1 cellular context compared by ENCODE assay signal in the genomic region with DNA sequence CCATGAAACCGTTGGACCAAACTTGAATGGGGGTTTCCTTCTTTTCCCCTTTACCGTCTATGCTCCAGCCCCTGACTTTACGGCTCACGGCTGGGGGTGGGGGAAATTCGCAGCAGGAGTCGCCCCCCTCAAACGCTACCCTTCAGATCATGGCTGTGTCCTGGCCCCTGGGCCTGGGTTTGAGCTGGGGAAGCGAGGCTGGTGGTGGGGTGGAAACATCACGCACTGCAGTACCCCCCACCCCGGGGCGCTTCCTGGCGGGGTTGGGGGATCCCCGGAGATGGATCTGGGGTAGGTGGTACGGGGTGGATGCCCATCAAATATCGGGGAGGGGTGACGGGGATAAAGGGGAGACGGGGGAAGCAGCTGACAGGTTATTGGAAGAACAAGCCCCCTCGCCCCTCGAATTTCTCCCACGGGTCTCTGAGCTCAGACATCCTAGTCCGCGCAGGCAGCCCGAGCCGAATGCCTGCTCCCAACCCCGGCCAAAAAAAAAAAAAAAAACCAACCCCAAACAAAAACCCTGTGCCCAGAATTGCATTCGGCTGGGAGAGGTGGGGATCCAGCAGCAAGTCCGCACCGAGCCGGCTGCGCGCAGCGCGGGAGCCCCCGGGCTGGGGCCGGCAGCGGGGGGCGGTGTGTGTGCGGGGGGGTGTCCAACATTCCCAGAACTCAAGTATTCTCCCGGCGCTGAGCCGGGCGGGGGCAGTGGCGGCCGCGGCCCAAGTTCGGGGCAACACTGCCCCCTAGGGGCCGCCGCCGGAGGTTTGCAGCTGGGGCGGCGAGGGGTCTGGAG.
TF ChIP-seq lines count a peak whose summit lies in the region.

No MANE protein-coding gene starts in this region.

TF ChIP-seq in HepG2, 621 proteins besides CTCF, POLR2A, EP300 and RAD21 (continued from another document and continues in another):
- TF ChIP-seq, protein P1, sequence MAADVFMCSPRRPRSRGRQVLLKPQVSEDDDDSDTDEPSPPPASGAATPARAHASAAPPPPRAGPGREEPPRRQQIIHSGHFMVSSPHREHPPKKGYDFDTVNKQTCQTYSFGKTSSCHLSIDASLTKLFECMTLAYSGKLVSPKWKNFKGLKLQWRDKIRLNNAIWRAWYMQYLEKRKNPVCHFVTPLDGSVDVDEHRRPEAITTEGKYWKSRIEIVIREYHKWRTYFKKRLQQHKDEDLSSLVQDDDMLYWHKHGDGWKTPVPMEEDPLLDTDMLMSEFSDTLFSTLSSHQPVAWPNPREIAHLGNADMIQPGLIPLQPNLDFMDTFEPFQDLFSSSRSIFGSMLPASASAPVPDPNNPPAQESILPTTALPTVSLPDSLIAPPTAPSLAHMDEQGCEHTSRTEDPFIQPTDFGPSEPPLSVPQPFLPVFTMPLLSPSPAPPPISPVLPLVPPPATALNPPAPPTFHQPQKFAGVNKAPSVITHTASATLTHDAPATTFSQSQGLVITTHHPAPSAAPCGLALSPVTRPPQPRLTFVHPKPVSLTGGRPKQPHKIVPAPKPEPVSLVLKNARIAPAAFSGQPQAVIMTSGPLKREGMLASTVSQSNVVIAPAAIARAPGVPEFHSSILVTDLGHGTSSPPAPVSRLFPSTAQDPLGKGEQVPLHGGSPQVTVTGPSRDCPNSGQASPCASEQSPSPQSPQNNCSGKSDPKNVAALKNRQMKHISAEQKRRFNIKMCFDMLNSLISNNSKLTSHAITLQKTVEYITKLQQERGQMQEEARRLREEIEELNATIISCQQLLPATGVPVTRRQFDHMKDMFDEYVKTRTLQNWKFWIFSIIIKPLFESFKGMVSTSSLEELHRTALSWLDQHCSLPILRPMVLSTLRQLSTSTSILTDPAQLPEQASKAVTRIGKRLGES (CRISPR knock-in tag; IDR thresholded peaks at IDR 0.05; ENCODE audit: borderline replicate concordance) = no peak
- TF ChIP-seq ZFP1 (CRISPR knock-in tag; IDR thresholded peaks at IDR 0.05) (no peak), YEATS4 (CRISPR knock-in tag; IDR thresholded peaks at IDR 0.05; ENCODE audit: borderline replicate concordance) (0 out of 2 replicates have a peak, but pooled peaks have one; percentile 35), JARID2 (CRISPR knock-in tag; IDR thresholded peaks at IDR 0.05; ENCODE audit: insufficient replicate concordance) (no peak), RFXAP (CRISPR knock-in tag; IDR thresholded peaks at IDR 0.05; ENCODE audit: borderline replicate concordance) (no peak), CHD4 (IDR thresholded peaks at IDR 0.05; ENCODE audit: borderline replicate concordance, low read length) (no peak), ZNF350 (CRISPR knock-in tag; IDR thresholded peaks at IDR 0.05; ENCODE audit: borderline replicate concordance, low read depth) (peak; percentile 18; the same call in 1 of the 2 replicates), ZNF672 (CRISPR knock-in tag; IDR thresholded peaks at IDR 0.05) (no peak), ZNF292 (CRISPR knock-in tag; IDR thresholded peaks at IDR 0.05; ENCODE audit: borderline replicate concordance, low read depth) (no peak), RXRB (CRISPR knock-in tag; IDR thresholded peaks at IDR 0.05; ENCODE audit: borderline replicate concordance) (0 out of 2 replicates have a peak, but pooled peaks have one; percentile 42), HDAC2 (CRISPR knock-in tag; IDR thresholded peaks at IDR 0.05) (no peak), NR3C1 (CRISPR knock-in tag; IDR thresholded peaks at IDR 0.05) (no peak), MEIS2 (CRISPR knock-in tag; IDR thresholded peaks at IDR 0.05) (no peak), KLF15 (CRISPR knock-in tag; IDR thresholded peaks at IDR 0.05; ENCODE audit: borderline replicate concordance) (no peak), ZNF460 (CRISPR knock-in tag; IDR thresholded peaks at IDR 0.05; ENCODE audit: borderline replicate concordance) (no peak), ZNF232 (CRISPR knock-in tag; IDR thresholded peaks at IDR 0.05; ENCODE audit: borderline replicate concordance) (no peak), ZNF775 (CRISPR knock-in tag; IDR thresholded peaks at IDR 0.05; ENCODE audit: borderline replicate concordance) (no peak), HOXA3 (CRISPR knock-in tag; IDR thresholded peaks at IDR 0.05) (peak; percentile 8; the same call in 1 of the 2 replicates), ARNTL (CRISPR knock-in tag; IDR thresholded peaks at IDR 0.05) (0 out of 2 replicates have a peak, but pooled peaks have one; percentile 51), FOXK1 (CRISPR knock-in tag; IDR thresholded peaks at IDR 0.05; ENCODE audit: borderline replicate concordance, low read depth) (no peak), ZBTB7B (CRISPR knock-in tag; IDR thresholded peaks at IDR 0.05) (peak; percentile 85), MIER2 (CRISPR knock-in tag; IDR thresholded peaks at IDR 0.05) (no peak), ZNF562 (CRISPR knock-in tag; IDR thresholded peaks at IDR 0.05; ENCODE audit: borderline replicate concordance) (no peak)
- TF ChIP-seq, protein P2, sequence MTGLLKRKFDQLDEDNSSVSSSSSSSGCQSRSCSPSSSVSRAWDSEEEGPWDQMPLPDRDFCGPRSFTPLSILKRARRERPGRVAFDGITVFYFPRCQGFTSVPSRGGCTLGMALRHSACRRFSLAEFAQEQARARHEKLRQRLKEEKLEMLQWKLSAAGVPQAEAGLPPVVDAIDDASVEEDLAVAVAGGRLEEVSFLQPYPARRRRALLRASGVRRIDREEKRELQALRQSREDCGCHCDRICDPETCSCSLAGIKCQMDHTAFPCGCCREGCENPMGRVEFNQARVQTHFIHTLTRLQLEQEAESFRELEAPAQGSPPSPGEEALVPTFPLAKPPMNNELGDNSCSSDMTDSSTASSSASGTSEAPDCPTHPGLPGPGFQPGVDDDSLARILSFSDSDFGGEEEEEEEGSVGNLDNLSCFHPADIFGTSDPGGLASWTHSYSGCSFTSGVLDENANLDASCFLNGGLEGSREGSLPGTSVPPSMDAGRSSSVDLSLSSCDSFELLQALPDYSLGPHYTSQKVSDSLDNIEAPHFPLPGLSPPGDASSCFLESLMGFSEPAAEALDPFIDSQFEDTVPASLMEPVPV (CRISPR knock-in tag; IDR thresholded peaks at IDR 0.05) = 0 out of 2 replicates have a peak, but pooled peaks have one; percentile 40
- TF ChIP-seq, protein P3, sequence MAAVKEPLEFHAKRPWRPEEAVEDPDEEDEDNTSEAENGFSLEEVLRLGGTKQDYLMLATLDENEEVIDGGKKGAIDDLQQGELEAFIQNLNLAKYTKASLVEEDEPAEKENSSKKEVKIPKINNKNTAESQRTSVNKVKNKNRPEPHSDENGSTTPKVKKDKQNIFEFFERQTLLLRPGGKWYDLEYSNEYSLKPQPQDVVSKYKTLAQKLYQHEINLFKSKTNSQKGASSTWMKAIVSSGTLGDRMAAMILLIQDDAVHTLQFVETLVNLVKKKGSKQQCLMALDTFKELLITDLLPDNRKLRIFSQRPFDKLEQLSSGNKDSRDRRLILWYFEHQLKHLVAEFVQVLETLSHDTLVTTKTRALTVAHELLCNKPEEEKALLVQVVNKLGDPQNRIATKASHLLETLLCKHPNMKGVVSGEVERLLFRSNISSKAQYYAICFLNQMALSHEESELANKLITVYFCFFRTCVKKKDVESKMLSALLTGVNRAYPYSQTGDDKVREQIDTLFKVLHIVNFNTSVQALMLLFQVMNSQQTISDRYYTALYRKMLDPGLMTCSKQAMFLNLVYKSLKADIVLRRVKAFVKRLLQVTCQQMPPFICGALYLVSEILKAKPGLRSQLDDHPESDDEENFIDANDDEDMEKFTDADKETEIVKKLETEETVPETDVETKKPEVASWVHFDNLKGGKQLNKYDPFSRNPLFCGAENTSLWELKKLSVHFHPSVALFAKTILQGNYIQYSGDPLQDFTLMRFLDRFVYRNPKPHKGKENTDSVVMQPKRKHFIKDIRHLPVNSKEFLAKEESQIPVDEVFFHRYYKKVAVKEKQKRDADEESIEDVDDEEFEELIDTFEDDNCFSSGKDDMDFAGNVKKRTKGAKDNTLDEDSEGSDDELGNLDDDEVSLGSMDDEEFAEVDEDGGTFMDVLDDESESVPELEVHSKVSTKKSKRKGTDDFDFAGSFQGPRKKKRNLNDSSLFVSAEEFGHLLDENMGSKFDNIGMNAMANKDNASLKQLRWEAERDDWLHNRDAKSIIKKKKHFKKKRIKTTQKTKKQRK (IDR thresholded peaks at IDR 0.05; ENCODE audit: low read length) = no peak
- TF ChIP-seq, protein P4, sequence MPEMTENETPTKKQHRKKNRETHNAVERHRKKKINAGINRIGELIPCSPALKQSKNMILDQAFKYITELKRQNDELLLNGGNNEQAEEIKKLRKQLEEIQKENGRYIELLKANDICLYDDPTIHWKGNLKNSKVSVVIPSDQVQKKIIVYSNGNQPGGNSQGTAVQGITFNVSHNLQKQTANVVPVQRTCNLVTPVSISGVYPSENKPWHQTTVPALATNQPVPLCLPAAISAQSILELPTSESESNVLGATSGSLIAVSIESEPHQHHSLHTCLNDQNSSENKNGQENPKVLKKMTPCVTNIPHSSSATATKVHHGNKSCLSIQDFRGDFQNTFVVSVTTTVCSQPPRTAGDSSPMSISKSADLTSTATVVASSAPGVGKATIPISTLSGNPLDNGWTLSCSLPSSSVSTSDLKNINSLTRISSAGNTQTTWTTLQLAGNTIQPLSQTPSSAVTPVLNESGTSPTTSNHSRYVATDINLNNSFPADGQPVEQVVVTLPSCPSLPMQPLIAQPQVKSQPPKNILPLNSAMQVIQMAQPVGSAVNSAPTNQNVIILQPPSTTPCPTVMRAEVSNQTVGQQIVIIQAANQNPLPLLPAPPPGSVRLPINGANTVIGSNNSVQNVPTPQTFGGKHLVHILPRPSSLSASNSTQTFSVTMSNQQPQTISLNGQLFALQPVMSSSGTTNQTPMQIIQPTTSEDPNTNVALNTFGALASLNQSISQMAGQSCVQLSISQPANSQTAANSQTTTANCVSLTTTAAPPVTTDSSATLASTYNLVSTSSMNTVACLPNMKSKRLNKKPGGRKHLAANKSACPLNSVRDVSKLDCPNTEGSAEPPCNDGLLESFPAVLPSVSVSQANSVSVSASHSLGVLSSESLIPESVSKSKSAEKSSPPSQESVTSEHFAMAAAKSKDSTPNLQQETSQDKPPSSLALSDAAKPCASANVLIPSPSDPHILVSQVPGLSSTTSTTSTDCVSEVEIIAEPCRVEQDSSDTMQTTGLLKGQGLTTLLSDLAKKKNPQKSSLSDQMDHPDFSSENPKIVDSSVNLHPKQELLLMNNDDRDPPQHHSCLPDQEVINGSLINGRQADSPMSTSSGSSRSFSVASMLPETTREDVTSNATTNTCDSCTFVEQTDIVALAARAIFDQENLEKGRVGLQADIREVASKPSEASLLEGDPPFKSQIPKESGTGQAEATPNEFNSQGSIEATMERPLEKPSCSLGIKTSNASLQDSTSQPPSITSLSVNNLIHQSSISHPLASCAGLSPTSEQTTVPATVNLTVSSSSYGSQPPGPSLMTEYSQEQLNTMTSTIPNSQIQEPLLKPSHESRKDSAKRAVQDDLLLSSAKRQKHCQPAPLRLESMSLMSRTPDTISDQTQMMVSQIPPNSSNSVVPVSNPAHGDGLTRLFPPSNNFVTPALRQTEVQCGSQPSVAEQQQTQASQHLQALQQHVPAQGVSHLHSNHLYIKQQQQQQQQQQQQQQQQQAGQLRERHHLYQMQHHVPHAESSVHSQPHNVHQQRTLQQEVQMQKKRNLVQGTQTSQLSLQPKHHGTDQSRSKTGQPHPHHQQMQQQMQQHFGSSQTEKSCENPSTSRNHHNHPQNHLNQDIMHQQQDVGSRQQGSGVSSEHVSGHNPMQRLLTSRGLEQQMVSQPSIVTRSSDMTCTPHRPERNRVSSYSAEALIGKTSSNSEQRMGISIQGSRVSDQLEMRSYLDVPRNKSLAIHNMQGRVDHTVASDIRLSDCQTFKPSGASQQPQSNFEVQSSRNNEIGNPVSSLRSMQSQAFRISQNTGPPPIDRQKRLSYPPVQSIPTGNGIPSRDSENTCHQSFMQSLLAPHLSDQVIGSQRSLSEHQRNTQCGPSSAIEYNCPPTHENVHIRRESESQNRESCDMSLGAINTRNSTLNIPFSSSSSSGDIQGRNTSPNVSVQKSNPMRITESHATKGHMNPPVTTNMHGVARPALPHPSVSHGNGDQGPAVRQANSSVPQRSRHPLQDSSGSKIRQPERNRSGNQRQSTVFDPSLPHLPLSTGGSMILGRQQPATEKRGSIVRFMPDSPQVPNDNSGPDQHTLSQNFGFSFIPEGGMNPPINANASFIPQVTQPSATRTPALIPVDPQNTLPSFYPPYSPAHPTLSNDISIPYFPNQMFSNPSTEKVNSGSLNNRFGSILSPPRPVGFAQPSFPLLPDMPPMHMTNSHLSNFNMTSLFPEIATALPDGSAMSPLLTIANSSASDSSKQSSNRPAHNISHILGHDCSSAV (CRISPR knock-in tag; IDR thresholded peaks at IDR 0.05; ENCODE audit: borderline replicate concordance) = no peak
- TF ChIP-seq, protein P5, sequence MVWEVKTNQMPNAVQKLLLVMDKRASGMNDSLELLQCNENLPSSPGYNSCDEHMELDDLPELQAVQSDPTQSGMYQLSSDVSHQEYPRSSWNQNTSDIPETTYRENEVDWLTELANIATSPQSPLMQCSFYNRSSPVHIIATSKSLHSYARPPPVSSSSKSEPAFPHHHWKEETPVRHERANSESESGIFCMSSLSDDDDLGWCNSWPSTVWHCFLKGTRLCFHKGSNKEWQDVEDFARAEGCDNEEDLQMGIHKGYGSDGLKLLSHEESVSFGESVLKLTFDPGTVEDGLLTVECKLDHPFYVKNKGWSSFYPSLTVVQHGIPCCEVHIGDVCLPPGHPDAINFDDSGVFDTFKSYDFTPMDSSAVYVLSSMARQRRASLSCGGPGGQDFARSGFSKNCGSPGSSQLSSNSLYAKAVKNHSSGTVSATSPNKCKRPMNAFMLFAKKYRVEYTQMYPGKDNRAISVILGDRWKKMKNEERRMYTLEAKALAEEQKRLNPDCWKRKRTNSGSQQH (CRISPR knock-in tag; IDR thresholded peaks at IDR 0.05; ENCODE audit: low read depth) = no peak
- TF ChIP-seq, protein P6, sequence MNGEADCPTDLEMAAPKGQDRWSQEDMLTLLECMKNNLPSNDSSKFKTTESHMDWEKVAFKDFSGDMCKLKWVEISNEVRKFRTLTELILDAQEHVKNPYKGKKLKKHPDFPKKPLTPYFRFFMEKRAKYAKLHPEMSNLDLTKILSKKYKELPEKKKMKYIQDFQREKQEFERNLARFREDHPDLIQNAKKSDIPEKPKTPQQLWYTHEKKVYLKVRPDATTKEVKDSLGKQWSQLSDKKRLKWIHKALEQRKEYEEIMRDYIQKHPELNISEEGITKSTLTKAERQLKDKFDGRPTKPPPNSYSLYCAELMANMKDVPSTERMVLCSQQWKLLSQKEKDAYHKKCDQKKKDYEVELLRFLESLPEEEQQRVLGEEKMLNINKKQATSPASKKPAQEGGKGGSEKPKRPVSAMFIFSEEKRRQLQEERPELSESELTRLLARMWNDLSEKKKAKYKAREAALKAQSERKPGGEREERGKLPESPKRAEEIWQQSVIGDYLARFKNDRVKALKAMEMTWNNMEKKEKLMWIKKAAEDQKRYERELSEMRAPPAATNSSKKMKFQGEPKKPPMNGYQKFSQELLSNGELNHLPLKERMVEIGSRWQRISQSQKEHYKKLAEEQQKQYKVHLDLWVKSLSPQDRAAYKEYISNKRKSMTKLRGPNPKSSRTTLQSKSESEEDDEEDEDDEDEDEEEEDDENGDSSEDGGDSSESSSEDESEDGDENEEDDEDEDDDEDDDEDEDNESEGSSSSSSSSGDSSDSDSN (CRISPR knock-in tag; IDR thresholded peaks at IDR 0.05) = no peak
- TF ChIP-seq, protein P7, sequence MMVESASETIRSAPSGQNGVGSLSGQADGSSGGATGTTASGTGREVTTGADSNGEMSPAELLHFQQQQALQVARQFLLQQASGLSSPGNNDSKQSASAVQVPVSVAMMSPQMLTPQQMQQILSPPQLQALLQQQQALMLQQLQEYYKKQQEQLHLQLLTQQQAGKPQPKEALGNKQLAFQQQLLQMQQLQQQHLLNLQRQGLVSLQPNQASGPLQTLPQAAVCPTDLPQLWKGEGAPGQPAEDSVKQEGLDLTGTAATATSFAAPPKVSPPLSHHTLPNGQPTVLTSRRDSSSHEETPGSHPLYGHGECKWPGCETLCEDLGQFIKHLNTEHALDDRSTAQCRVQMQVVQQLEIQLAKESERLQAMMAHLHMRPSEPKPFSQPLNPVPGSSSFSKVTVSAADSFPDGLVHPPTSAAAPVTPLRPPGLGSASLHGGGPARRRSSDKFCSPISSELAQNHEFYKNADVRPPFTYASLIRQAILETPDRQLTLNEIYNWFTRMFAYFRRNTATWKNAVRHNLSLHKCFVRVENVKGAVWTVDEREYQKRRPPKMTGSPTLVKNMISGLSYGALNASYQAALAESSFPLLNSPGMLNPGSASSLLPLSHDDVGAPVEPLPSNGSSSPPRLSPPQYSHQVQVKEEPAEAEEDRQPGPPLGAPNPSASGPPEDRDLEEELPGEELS (CRISPR knock-in tag; IDR thresholded peaks at IDR 0.05) = no peak
